8 cellular contexts compared by ENCODE assay signal in the genomic region with DNA sequence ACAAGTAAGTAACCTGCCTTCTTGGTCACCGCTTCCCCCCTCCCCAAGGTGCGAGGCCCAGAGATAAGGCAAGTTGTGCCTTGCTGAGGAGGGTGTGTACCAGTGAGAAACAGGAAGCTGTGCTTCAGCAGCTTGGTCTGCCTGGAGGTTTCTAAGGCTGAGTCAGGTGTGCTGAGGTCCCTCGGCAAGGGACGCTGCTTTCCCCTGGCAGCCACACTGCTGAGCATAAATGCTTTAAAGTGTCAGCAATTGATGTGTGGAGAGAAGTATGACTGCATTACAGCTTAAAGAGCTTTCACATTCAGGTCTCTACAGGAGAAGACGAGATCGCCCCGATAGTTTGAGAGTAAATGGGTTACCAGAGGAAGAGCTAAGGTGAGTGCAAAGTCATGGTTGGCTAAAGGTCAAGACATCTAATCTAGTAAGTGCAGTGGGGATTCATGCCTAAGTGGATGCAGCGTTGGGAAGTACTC.
DNase-seq lines count a peak whose midpoint lies in the region; ATAC-seq and TF ChIP-seq lines count a peak whose summit lies in the region.

No MANE protein-coding gene starts in this region.

- TF ChIP-seq POLR2A in gastrocnemius medialis (IDR thresholded peaks at IDR 0.05): no peak

- peak overlapping the region; percentile 66 for H3K4me3 Mint-ChIP-seq in glutamatergic neuron (ENCODE audit: unreplicated experiment)

- peaks cover 53% of the 10 kb centered on the region for H3K4me1 Mint-ChIP-seq in glutamatergic neuron (ENCODE audit: low read depth, unreplicated experiment)

- H3K4me3 ChIP-seq in gastrocnemius medialis: peak overlapping the region in 2 of 4 donors; percentile 19 to 20

- peak; percentile 69 for DNase-seq in NCI-H748 (lab: John Stamatoyannopoulos, UW; ENCODE audit: unreplicated experiment)
- no peak for DNase-seq in NCI-H748 treated with DMSO at 0.1 percent for 48 hours (lab: John Stamatoyannopoulos, UW)
- DNase-seq in NCI-H82 treated with DMSO at 0.1 percent for 48 hours (lab: John Stamatoyannopoulos, UW; ENCODE audit: unreplicated experiment): peak; percentile 28
- peak; percentile 78 for DNase-seq in activated CD8-positive, alpha-beta memory T cell treated with anti-CD3 and anti-CD28 coated beads, Interleukin-2, amount 50 U/mL, for 48 hours
- DNase-seq in glutamatergic neuron: no peak
- DNase-seq in gastrocnemius medialis: peak in 1 of 2 donors; percentile 49
- DNase-seq in hippocampal formation (lab: John Stamatoyannopoulos, UW): no peak

- in situ Hi-C loops in gastrocnemius medialis (cut with MboI; ENCODE audit: low sequenced_read_pairs in 4 of 4): no loop called here

- H3K9me3 Mint-ChIP-seq in glutamatergic neuron (ENCODE audit: unreplicated experiment): peaks cover 1% of the 10 kb centered on the region

- H3K4me1 ChIP-seq in gastrocnemius medialis: peaks cover 40 to 49% of the 10 kb centered on the region in 2 donors

- H3K27ac ChIP-seq in gastrocnemius medialis: peak overlapping the region; percentile 52 to 72 (median 62)

- TF ChIP-seq CTCF in glutamatergic neuron (IDR thresholded peaks at IDR 0.05; ENCODE audit: partially characterized antibody, unreplicated experiment) (no peak), gastrocnemius medialis (IDR thresholded peaks at IDR 0.05 in 4 of 5, conservative IDR thresholded peaks at IDR 0.05 in 1 of 5) (no peak)

- peak; percentile 100 for ATAC-seq in HG03095 (IDR thresholded peaks at IDR 0.05; ENCODE audit: unreplicated experiment)
- peak; percentile 86 to 90 for ATAC-seq in gastrocnemius medialis

- peaks cover 5% of the 10 kb centered on the region for H3K27me3 Mint-ChIP-seq in glutamatergic neuron (ENCODE audit: unreplicated experiment)

- peak overlapping the region; percentile 97 for H3K27ac Mint-ChIP-seq in glutamatergic neuron (ENCODE audit: unreplicated experiment)

- H3K36me3 Mint-ChIP-seq in glutamatergic neuron (ENCODE audit: unreplicated experiment): no peaks in the 10 kb centered on the region

- no peaks in the 10 kb centered on the region for H3K9me3 ChIP-seq in gastrocnemius medialis

- intact Hi-C loops in gastrocnemius medialis (cut with DNase I; ENCODE audit: low total_unique reads): no loop called here

- H3K36me3 ChIP-seq in gastrocnemius medialis: no peaks in the 10 kb centered on the region

- no peaks in the 10 kb centered on the region for H3K27me3 ChIP-seq in gastrocnemius medialis

Comparison
In these comparisons a context has a peak if more than half of its experiments do, and no peak if none do; other contexts are left out.
1. DNase-seq: peak in NCI-H748 (single experiment), NCI-H82 treated with DMSO at 0.1 percent for 48 hours (single experiment) and activated CD8-positive, alpha-beta memory T cell treated with anti-CD3 and anti-CD28 coated beads, Interleukin-2, amount 50 U/mL, for 48 hours (single experiment); none in NCI-H748 treated with DMSO at 0.1 percent for 48 hours (single experiment), glutamatergic neuron (single experiment) and hippocampal formation (0 of 2).